Comparison of ENCODE assay signal across 6 cellular contexts in the genomic region with DNA sequence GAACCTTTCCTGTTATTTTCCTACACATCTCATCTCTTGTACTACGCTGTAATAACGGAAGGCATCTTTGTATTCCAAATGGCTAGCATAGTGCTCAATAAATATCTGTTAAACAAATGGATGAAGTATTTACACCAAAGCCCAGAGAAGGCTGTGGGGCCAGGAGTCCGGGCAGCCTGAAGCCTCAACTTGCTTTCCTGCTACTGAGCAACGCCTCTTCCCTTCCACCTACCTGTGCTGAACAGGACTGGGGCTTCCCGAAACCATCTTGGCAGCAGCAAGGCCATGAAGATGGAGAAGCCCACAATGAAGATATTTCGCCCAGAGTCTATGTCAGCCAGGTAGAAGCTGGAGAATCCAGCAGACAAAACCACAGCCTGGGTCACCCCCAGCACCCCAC.
"Had no signal": no experiment of that assay in that cellular context is flagged by ENCODE, and none has a peak within 500 bp of the region (broad histone marks: within the 10 kb centered on the region; RNA-seq: fewer than 3 reads in every experiment).

No MANE protein-coding gene starts in this region.

- ATAC-seq: GM23338, HepG2 had no signal

- DNase-seq: H9, HCEC 1CT, KBM-7 had no signal

- H3K9me3 Mint-ChIP-seq: GM23338, H9, IgD-negative memory B cell had no signal

- H3K27me3 Mint-ChIP-seq: IgD-negative memory B cell had no signal

- H3K27ac Mint-ChIP-seq: GM23338 had no signal

- H3K4me3 Mint-ChIP-seq: GM23338, H9 had no signal
